9 cellular contexts compared by ENCODE assay signal in the genomic region with DNA sequence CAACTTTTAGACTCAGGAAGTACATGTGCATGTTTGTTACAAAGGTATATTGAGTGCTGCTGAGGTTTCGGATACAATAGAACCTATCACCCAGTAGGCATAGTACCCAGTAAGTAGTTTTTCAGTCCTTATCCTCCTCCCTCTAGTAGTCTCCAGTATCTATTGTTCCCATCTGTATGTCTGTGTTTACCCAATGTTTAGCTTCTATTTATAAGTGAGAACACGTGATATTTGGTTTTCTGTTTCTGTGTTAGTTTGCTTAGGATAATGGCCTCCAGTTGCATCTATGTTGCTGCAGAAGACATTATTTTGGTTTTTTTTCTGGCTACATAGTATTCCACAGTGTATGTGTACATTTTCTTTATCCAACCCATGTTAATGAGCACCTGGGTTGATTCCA.
"Had no signal": no experiment of that assay in that cellular context is flagged by ENCODE, and none has a peak within 500 bp of the region (broad histone marks: within the 10 kb centered on the region; RNA-seq: fewer than 3 reads in every experiment).

No MANE protein-coding gene starts in this region.

- DNase-seq: H9, IMR-90, KBM-7 had no signal

- FAIRE-seq: H1, H54, HTR-8/SVneo had no signal

- H2AFZ ChIP-seq: GM23338 had no signal

- H3K9ac ChIP-seq: KMS-11 had no signal

- H3K4me3 ChIP-seq: GM23338 had no signal

- H3K27ac ChIP-seq: KMS-11 had no signal

- H3K4me2 ChIP-seq: GM23338, KMS-11 had no signal

- ATAC-seq: GM23338, HCT116 had no signal
